Comparison of ENCODE assay signal across 7 cellular contexts in genomic region chr1:64769971-64770370, GRCh38.
"Had no signal": no experiment of that assay in that cellular context is flagged by ENCODE, and none has a peak within 500 bp of the region (broad histone marks: within the 10 kb centered on the region; RNA-seq: fewer than 3 reads in every experiment).

No MANE protein-coding gene starts in this region.

- H3K27ac ChIP-seq: HL-60 had no signal

- H3K4me3 ChIP-seq: GM23338, HAP-1 had no signal

- H3K9me3 ChIP-seq: HAP-1 had no signal

- DNase-seq: H7, HFFc6 had no signal

- H3K4me1 ChIP-seq: HAP-1 had no signal

- FAIRE-seq: HepG2 had no signal

- ATAC-seq: GM23338, HCT116, HepG2 had no signal
